ENCODE assay signal across 13 cellular contexts in the genomic region with DNA sequence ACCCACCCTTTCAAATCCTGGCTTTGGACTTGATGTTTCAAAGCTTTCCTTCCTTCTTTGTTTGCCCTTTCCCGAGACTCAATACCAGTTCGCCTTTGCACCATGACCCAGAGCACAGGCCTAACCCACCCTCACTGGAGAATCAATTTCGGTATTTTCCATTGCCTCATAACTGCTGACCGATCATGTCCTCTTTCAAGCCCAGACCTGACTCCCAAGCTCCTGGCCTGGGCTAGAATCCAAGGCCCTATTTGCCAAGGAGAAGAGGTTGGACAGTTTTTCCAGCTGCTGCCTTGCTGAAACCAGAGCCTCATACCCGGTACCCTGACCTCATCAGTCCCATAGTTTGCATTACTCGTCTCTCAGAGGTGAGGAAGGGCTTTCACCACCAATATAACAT. TPM values are rescaled to one million over a fixed set of nuclear protein-coding genes. Genes with fewer than 3 reads are reported as not detected.
A peak's percentile ranks its signal among the peaks of the same experiment; 100 is the strongest.
DNase-seq lines count a peak whose midpoint lies in the region; ATAC-seq, FAIRE-seq and TF ChIP-seq lines count a peak whose summit lies in the region.
"Had no signal": no experiment of that assay in that cellular context is flagged by ENCODE, and none has a peak within 500 bp of the region (broad histone marks: within the 10 kb centered on the region; RNA-seq: fewer than 3 reads in every experiment).

No MANE protein-coding gene starts in this region.

- ATAC-seq in SK-N-SH treated with all-trans-retinoic acid at 6 μM for 48 hours (no peak), GM21447 (IDR thresholded peaks at IDR 0.05; ENCODE audit: unreplicated experiment) (no peak)
- ATAC-seq: activated CD8-positive, alpha-beta memory T cell treated with anti-CD3 and anti-CD28 coated beads, Interleukin-2, amount 10 ng/mL, durations not matched to agents 7 days and 5 days; stimulated activated naive CD8-positive, alpha-beta T cell treated with anti-CD3 and anti-CD28 coated beads, Interleukin-15, Interleukin-2, amounts not matched to agents 100 U/mL and 50 U/mL, for 24 hours had no signal

- H3K4me3 ChIP-seq in cardiac fibroblast (replicated peaks in 1 of 2; ENCODE audit: low read depth in 2 of 2, low read length in 2 of 2) (no peak overlapping the region), kidney (ENCODE audit: low read length in 2 of 2) (no peak overlapping the region), smooth muscle cell (no peak overlapping the region)
- H3K4me3 ChIP-seq: esophagus squamous epithelium had no signal

- H2AFZ ChIP-seq in smooth muscle cell (ENCODE audit: low read depth), result no peak overlapping the region

- intact Hi-C loops in kidney (cut with DNase I), result no loop called here

- no peaks in the 10 kb centered on the region for H3K79me2 ChIP-seq in smooth muscle cell (ENCODE audit: low read depth)

- 90% methylated on average over 6 of the region's 6 CpGs for WGBS in smooth muscle cell (ENCODE audit: low lambda C conversion rate)

- no peaks in the 10 kb centered on the region for H3K27me3 ChIP-seq in smooth muscle cell (ENCODE audit: low read depth)

- FAIRE-seq in kidney (lab: Jason Lieb, UNC), result no peak
- FAIRE-seq: colon had no signal

- H3F3A ChIP-seq in smooth muscle cell (ENCODE audit: low read depth), result no peaks in the 10 kb centered on the region

- H3K36me3 ChIP-seq in kidney (ENCODE audit: control insufficient read depth in 1 of 2, insufficient read depth in 2 of 2, low read length in 2 of 2) (no peaks in the 10 kb centered on the region), smooth muscle cell (ENCODE audit: low read depth) (no peaks in the 10 kb centered on the region)
- H3K36me3 ChIP-seq: esophagus squamous epithelium had no signal

- H3K27ac ChIP-seq in kidney (ENCODE audit: low read depth in 2 of 2, low read length in 2 of 2) (no peak overlapping the region), smooth muscle cell (ENCODE audit: low read depth) (no peak overlapping the region)

- H3K9ac ChIP-seq in kidney (ENCODE audit: low read length in 2 of 2) (no peak overlapping the region), smooth muscle cell (ENCODE audit: low read depth) (no peak overlapping the region)

- no peak overlapping the region for H3K4me2 ChIP-seq in smooth muscle cell

- H3K9me3 ChIP-seq in kidney (ENCODE audit: control insufficient read depth in 1 of 2, low read length in 2 of 2), result no peaks in the 10 kb centered on the region
- H3K9me3 ChIP-seq in smooth muscle cell (replicated peaks; ENCODE audit: low read depth), result no peaks in the 10 kb centered on the region
- H3K9me3 ChIP-seq: esophagus squamous epithelium had no signal

- H4K20me1 ChIP-seq in smooth muscle cell (ENCODE audit: low read depth), result no peaks in the 10 kb centered on the region

- DNase-seq in NCI-H2196 (lab: John Stamatoyannopoulos, UW; ENCODE audit: unreplicated experiment) (peak; percentile 95), cardiac fibroblast (ENCODE audit: low read depth in 2 of 2) (peak; percentile 26 to 73), kidney (peak; percentile 22), ureter (ENCODE audit: low spot score) (peak; percentile 65), smooth muscle cell (lab: John Stamatoyannopoulos, UW; ENCODE audit: unreplicated experiment) (no peak)
- DNase-seq: activated CD8-positive, alpha-beta memory T cell treated with anti-CD3 and anti-CD28 coated beads, Interleukin-2, amount 10 ng/mL, durations not matched to agents 7 days and 5 days; esophagus squamous epithelium; NCI-H187 treated with DMSO at 0.1 percent for 48 hours; NK-92 treated with Interleukin-12 subunit alpha and Interleukin-12 subunit beta, amount 100 ng/mL, for 24 hours; stimulated activated naive CD8-positive, alpha-beta T cell treated with anti-CD3 and anti-CD28 coated beads, Interleukin-15, Interleukin-2, amounts not matched to agents 100 U/mL and 50 U/mL, for 24 hours had no signal

- H3K4me1 ChIP-seq in kidney (ENCODE audit: control insufficient read depth in 1 of 2, insufficient read depth in 1 of 2, low read depth in 1 of 2, low read length in 2 of 2) (no peaks in the 10 kb centered on the region), smooth muscle cell (ENCODE audit: low read depth) (no peaks in the 10 kb centered on the region)

- TF ChIP-seq CTCF in cardiac fibroblast (IDR thresholded peaks at IDR 0.05; ENCODE audit: low read depth, low read length) (no peak), kidney (IDR thresholded peaks at IDR 0.05; ENCODE audit: borderline replicate concordance, extremely low read depth, insufficient read depth) (no peak), smooth muscle cell (IDR thresholded peaks at IDR 0.05; ENCODE audit: borderline replicate concordance, insufficient read depth, poor library complexity, severe bottlenecking) (no peak)

TF ChIP-seq in SK-N-SH treated with all-trans-retinoic acid at 6 μM for 48 hours, 23 proteins besides CTCF, POLR2A, EP300 and RAD21:
- TF ChIP-seq, protein P1, sequence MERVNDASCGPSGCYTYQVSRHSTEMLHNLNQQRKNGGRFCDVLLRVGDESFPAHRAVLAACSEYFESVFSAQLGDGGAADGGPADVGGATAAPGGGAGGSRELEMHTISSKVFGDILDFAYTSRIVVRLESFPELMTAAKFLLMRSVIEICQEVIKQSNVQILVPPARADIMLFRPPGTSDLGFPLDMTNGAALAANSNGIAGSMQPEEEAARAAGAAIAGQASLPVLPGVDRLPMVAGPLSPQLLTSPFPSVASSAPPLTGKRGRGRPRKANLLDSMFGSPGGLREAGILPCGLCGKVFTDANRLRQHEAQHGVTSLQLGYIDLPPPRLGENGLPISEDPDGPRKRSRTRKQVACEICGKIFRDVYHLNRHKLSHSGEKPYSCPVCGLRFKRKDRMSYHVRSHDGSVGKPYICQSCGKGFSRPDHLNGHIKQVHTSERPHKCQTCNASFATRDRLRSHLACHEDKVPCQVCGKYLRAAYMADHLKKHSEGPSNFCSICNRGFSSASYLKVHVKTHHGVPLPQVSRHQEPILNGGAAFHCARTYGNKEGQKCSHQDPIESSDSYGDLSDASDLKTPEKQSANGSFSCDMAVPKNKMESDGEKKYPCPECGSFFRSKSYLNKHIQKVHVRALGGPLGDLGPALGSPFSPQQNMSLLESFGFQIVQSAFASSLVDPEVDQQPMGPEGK (CRISPR knock-in tag; IDR thresholded peaks at IDR 0.05; ENCODE audit: borderline replicate concordance), result no peak
- no peak for TF ChIP-seq TOX (CRISPR knock-in tag; IDR thresholded peaks at IDR 0.05; ENCODE audit: borderline replicate concordance)
- no peak for TF ChIP-seq ZFP30 (CRISPR knock-in tag; IDR thresholded peaks at IDR 0.05)
- no peak for TF ChIP-seq ISL1 (CRISPR knock-in tag; IDR thresholded peaks at IDR 0.05)
- TF ChIP-seq ZNF565 (CRISPR knock-in tag; conservative IDR thresholded peaks at IDR 0.05; ENCODE audit: low read depth), result no peak
- TF ChIP-seq GLIS3 (CRISPR knock-in tag; IDR thresholded peaks at IDR 0.05), result no peak
- no peak for TF ChIP-seq ZNF70 (CRISPR knock-in tag; IDR thresholded peaks at IDR 0.05)
- no peak for TF ChIP-seq ESRRG (CRISPR knock-in tag; IDR thresholded peaks at IDR 0.05)
- TF ChIP-seq PPARA (CRISPR knock-in tag; IDR thresholded peaks at IDR 0.05; ENCODE audit: borderline replicate concordance), result no peak
- TF ChIP-seq, protein P2, sequence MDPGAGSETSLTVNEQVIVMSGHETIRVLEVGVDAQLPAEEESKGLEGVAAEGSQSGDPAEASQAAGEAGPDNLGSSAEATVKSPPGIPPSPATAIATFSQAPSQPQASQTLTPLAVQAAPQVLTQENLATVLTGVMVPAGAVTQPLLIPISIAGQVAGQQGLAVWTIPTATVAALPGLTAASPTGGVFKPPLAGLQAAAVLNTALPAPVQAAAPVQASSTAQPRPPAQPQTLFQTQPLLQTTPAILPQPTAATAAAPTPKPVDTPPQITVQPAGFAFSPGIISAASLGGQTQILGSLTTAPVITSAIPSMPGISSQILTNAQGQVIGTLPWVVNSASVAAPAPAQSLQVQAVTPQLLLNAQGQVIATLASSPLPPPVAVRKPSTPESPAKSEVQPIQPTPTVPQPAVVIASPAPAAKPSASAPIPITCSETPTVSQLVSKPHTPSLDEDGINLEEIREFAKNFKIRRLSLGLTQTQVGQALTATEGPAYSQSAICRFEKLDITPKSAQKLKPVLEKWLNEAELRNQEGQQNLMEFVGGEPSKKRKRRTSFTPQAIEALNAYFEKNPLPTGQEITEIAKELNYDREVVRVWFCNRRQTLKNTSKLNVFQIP (CRISPR knock-in tag; IDR thresholded peaks at IDR 0.05; ENCODE audit: borderline replicate concordance, low read depth), result no peak
- TF ChIP-seq SNAI2 (CRISPR knock-in tag; IDR thresholded peaks at IDR 0.05), result no peak
- no peak for TF ChIP-seq ARNTL (CRISPR knock-in tag; IDR thresholded peaks at IDR 0.05; ENCODE audit: borderline replicate concordance, low read depth)

RNA-seq across cellular contexts. Expression of a gene that starts 35.3 kb away (rescaled TPM):
- 58.8 TPM for total RNA-seq in kidney
- polyA plus RNA-seq in kidney (ENCODE audit: insufficient read depth, low read depth, low replicate concordance), result 2.8 TPM
- total RNA-seq in ureter, result 68.4 TPM
- total RNA-seq in smooth muscle cell, result 34.4 and 67.4 TPM in 2 replicates
- polyA plus RNA-seq in smooth muscle cell, result 18.8 and 25.6 TPM in 2 replicates
